ENCODE assay signal across 1 cellular context in the genomic region with DNA sequence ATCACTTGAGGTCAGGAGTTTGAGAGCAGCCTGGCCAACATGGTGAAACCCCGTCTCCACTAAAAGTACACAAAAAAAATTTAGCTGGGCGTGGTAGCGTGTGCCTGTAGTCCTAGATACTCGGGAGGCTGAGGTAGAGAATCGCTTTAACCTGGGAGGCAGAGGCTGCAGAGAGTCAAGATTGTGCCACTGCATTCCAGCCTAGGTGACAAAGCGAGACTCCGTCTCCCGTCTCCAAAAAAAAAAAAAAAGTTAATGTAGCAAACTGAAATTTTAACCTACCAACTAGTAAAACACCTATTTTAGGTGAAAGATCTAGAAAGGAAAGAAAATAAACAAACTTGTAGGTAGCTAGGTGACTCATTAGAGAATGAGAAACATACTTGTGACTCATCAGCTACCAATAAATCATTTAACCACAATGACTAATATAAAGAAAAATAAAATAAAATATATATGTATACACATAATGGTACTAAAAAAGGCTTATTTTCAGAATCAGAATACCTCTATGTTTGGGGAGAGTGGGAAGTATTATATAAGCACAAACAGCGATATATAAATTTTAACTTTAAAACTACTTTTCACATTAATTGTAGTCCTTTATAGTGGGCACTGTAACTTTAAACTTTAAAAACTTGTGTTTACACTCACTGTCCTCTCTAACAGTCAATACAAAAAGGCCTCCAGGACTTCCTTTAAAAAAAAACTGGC.
TF ChIP-seq lines count a peak whose summit lies in the region.

No MANE protein-coding gene starts in this region.

TF ChIP-seq in SK-N-SH, 30 proteins besides CTCF, POLR2A, EP300 and RAD21 (continued from another document):
- TF ChIP-seq JUND (IDR thresholded peaks at IDR 0.05) (peak; percentile 88), TEAD4 (IDR thresholded peaks at IDR 0.05; ENCODE audit: borderline replicate concordance, insufficient read depth) (no peak), MEF2A (IDR thresholded peaks at IDR 0.05; ENCODE audit: borderline replicate concordance, low read depth) (no peak), FOXJ3 (CRISPR knock-in tag; IDR thresholded peaks at IDR 0.05) (no peak), TCF12 (IDR thresholded peaks at IDR 0.05) (peak; percentile 56), TAF1 (IDR thresholded peaks at IDR 0.05; ENCODE audit: borderline replicate concordance, low read depth, low read length) (no peak), CHD2 (IDR thresholded peaks at IDR 0.05; ENCODE audit: low read length, partially characterized antibody) (no peak)
- TF ChIP-seq, protein P1, sequence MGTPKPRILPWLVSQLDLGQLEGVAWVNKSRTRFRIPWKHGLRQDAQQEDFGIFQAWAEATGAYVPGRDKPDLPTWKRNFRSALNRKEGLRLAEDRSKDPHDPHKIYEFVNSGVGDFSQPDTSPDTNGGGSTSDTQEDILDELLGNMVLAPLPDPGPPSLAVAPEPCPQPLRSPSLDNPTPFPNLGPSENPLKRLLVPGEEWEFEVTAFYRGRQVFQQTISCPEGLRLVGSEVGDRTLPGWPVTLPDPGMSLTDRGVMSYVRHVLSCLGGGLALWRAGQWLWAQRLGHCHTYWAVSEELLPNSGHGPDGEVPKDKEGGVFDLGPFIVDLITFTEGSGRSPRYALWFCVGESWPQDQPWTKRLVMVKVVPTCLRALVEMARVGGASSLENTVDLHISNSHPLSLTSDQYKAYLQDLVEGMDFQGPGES (IDR thresholded peaks at IDR 0.05; ENCODE audit: low read depth, low read length) = no peak
- TF ChIP-seq, protein P2, sequence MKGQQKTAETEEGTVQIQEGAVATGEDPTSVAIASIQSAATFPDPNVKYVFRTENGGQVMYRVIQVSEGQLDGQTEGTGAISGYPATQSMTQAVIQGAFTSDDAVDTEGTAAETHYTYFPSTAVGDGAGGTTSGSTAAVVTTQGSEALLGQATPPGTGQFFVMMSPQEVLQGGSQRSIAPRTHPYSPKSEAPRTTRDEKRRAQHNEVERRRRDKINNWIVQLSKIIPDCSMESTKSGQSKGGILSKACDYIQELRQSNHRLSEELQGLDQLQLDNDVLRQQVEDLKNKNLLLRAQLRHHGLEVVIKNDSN (IDR thresholded peaks at IDR 0.05; ENCODE audit: borderline replicate concordance, low read depth) = no peak
